Comparison of ENCODE assay signal across 1 cellular context in genomic region chr20:63500902-63501817, GRCh38.
TF ChIP-seq lines count a peak whose summit lies in the region.

No MANE protein-coding gene starts in this region.

TF ChIP-seq in IMR-90, 13 proteins besides CTCF, POLR2A, EP300 and RAD21 (continued from another document):
- TF ChIP-seq, protein P1, sequence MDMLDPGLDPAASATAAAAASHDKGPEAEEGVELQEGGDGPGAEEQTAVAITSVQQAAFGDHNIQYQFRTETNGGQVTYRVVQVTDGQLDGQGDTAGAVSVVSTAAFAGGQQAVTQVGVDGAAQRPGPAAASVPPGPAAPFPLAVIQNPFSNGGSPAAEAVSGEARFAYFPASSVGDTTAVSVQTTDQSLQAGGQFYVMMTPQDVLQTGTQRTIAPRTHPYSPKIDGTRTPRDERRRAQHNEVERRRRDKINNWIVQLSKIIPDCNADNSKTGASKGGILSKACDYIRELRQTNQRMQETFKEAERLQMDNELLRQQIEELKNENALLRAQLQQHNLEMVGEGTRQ (IDR thresholded peaks at IDR 0.05; ENCODE audit: low read depth, low read length) = no peak
- TF ChIP-seq FOS (IDR thresholded peaks at IDR 0.05; ENCODE audit: low read depth, low read length) (no peak), BHLHE40 (IDR thresholded peaks at IDR 0.05; ENCODE audit: low read depth, low read length) (peak; percentile 24; the same call in 1 of the 2 replicates), CHD1 (IDR thresholded peaks at IDR 0.05; ENCODE audit: low read depth, low read length) (no peak), MXI1 (IDR thresholded peaks at IDR 0.05; ENCODE audit: borderline replicate concordance, low read depth, low read length) (no peak)
TF ChIP-seq in IMR-90: peak in this region for 1.
